In the genomic region with DNA sequence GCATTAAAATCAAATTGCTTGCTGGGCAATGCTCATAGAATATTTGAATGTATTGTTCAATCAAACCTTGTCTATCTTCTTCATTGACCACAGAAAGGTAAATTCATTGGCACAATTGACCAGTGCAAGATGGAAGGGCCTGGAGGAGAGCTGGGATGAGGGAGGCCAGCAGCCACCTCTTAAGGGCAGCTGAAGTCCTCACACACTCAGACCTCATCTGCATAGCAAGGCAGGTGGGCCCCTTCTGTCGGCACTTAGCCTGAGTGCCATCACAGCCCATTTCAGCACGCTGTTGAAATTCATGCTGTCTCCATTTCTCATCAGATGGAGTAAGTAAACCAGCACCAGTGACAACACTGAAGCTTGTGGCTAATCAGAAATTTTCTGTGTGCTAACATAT, we compare ENCODE assay signal across 21 cellular contexts. TPM values are rescaled to one million over a fixed set of nuclear protein-coding genes. Genes with fewer than 3 reads are reported as not detected.
A peak's percentile ranks its signal among the peaks of the same experiment; 100 is the strongest.
DNase-seq lines count a peak whose midpoint lies in the region; ATAC-seq and TF ChIP-seq lines count a peak whose summit lies in the region.
"Had no signal": no experiment of that assay in that cellular context is flagged by ENCODE, and none has a peak within 500 bp of the region (broad histone marks: within the 10 kb centered on the region; RNA-seq: fewer than 3 reads in every experiment).

No MANE protein-coding gene starts in this region.

- DNase-seq in NCI-H82 (lab: John Stamatoyannopoulos, UW) = peak; percentile 52
- no peak for DNase-seq in NCI-H82 treated with DMSO at 0.1 percent for 48 hours (lab: John Stamatoyannopoulos, UW; ENCODE audit: unreplicated experiment)
- DNase-seq in WTC11 (ENCODE audit: low spot score) = peak; percentile 22
- DNase-seq in left kidney (ENCODE audit: low read depth, low spot score) = peak; percentile 27
- no peak for DNase-seq in SIG-M5 treated with dmso at 0.1 percent for 504 hours (lab: John Stamatoyannopoulos, UW; ENCODE audit: unreplicated experiment)
- no peak for DNase-seq in smooth muscle cell (lab: John Stamatoyannopoulos, UW; ENCODE audit: unreplicated experiment)
- DNase-seq in MM.1S = no peak
- DNase-seq: 8988T, ACHN, BE2C, Calu3, DMS79 treated with DMSO at 0.1 percent for 48 hours, HCEC 1CT, NCI-H1092 treated with DMSO at 0.1 percent for 48 hours, NCI-H1436, NCI-H187, NCI-H2107, NCI-H446 treated with DMSO at 0.1 percent for 48 hours, SJCRH30, T-cell had no signal

- peaks cover 9% of the 10 kb centered on the region for H3K4me1 ChIP-seq in smooth muscle cell (ENCODE audit: low read depth)
- no peaks in the 10 kb centered on the region for H3K4me1 ChIP-seq in MM.1S (ENCODE audit: low read length)
- H3K4me1 ChIP-seq: BE2C, SJCRH30 had no signal

- ATAC-seq in WTC11 = peak; percentile 95
- ATAC-seq: T-cell had no signal

- H3K4me2 ChIP-seq in smooth muscle cell (no peak overlapping the region), MM.1S (ENCODE audit: low read depth, low read length) (no peak overlapping the region)

- no peak overlapping the region for H3K4me3 ChIP-seq in smooth muscle cell
- no peak overlapping the region for H3K4me3 ChIP-seq in MM.1S (ENCODE audit: low read length)
- H3K4me3 ChIP-seq: SJCRH30 had no signal

- no peaks in the 10 kb centered on the region for H3K27me3 Mint-ChIP-seq in WTC11 (ENCODE audit: low read depth)

- H3K9ac ChIP-seq in smooth muscle cell (ENCODE audit: low read depth) = no peak overlapping the region
- H3K9ac ChIP-seq in MM.1S (ENCODE audit: low read length) = no peak overlapping the region

- H3F3A ChIP-seq in smooth muscle cell (ENCODE audit: low read depth) (no peaks in the 10 kb centered on the region), MM.1S (ENCODE audit: insufficient read depth, low read length) (no peaks in the 10 kb centered on the region)

- H3K79me2 ChIP-seq in smooth muscle cell (ENCODE audit: low read depth) = no peaks in the 10 kb centered on the region
- H3K79me2 ChIP-seq in MM.1S (ENCODE audit: low read length) = no peaks in the 10 kb centered on the region

- POLR2A ChIA-PET in WTC11 (lab: Charles Lee) = no interaction called here

- CTCF ChIA-PET in WTC11 (lab: Charles Lee) = no interaction called here

- no peak overlapping the region for H2AFZ ChIP-seq in smooth muscle cell (ENCODE audit: low read depth)
- H2AFZ ChIP-seq in MM.1S (ENCODE audit: low read length) = no peak overlapping the region

- no peaks in the 10 kb centered on the region for H3K9me3 Mint-ChIP-seq in WTC11
- H3K9me3 Mint-ChIP-seq: T-cell had no signal

- no peaks in the 10 kb centered on the region for H3K9me2 ChIP-seq in MM.1S (replicated peaks; ENCODE audit: insufficient read depth, low read length)

- H3K27ac Mint-ChIP-seq in WTC11 = no peak overlapping the region
- H3K27ac Mint-ChIP-seq: T-cell had no signal

- no peaks in the 10 kb centered on the region for H3K36me3 Mint-ChIP-seq in WTC11
- H3K36me3 Mint-ChIP-seq: T-cell had no signal

- 49% methylated on average over 2 of the region's 2 CpGs for WGBS in smooth muscle cell (ENCODE audit: low lambda C conversion rate)

- no peak overlapping the region for H3K4me3 Mint-ChIP-seq in WTC11
- H3K4me3 Mint-ChIP-seq: T-cell had no signal

- no peaks in the 10 kb centered on the region for H4K20me1 ChIP-seq in smooth muscle cell (ENCODE audit: low read depth)
- H4K20me1 ChIP-seq in MM.1S (ENCODE audit: insufficient read depth, low read length) = no peaks in the 10 kb centered on the region

- no peak overlapping the region for H3K27ac ChIP-seq in smooth muscle cell (ENCODE audit: low read depth)
- no peak overlapping the region for H3K27ac ChIP-seq in MM.1S (ENCODE audit: low read length)
- H3K27ac ChIP-seq: HL-60, SJCRH30 had no signal

- H3K27me3 ChIP-seq in smooth muscle cell (ENCODE audit: low read depth) (no peaks in the 10 kb centered on the region), MM.1S (replicated peaks; ENCODE audit: insufficient read depth, low read length) (no peaks in the 10 kb centered on the region)
- H3K27me3 ChIP-seq: BE2C, SJCRH30 had no signal

- H3K9me3 ChIP-seq in smooth muscle cell (replicated peaks; ENCODE audit: low read depth) (no peaks in the 10 kb centered on the region), MM.1S (replicated peaks; ENCODE audit: insufficient read depth, low read length) (no peaks in the 10 kb centered on the region)
- H3K9me3 ChIP-seq: BE2C, SJCRH30 had no signal

- no peaks in the 10 kb centered on the region for H3K36me3 ChIP-seq in smooth muscle cell (ENCODE audit: low read depth)
- H3K36me3 ChIP-seq in MM.1S (replicated peaks; ENCODE audit: insufficient read depth, low read length) = no peaks in the 10 kb centered on the region
- H3K36me3 ChIP-seq: BE2C had no signal

- H3K4me1 Mint-ChIP-seq in WTC11 = peaks cover 40% of the 10 kb centered on the region
- H3K4me1 Mint-ChIP-seq: T-cell had no signal

- no peak for TF ChIP-seq CTCF in WTC11 (IDR thresholded peaks at IDR 0.05)
- no peak for TF ChIP-seq CTCF in smooth muscle cell (IDR thresholded peaks at IDR 0.05; ENCODE audit: borderline replicate concordance, insufficient read depth, poor library complexity, severe bottlenecking)
- no peak for TF ChIP-seq CTCF in MM.1S (IDR thresholded peaks at IDR 0.05; ENCODE audit: low read length)

TF ChIP-seq in WTC11, 78 proteins besides CTCF, POLR2A, EP300 and RAD21:
- TF ChIP-seq, protein P1, sequence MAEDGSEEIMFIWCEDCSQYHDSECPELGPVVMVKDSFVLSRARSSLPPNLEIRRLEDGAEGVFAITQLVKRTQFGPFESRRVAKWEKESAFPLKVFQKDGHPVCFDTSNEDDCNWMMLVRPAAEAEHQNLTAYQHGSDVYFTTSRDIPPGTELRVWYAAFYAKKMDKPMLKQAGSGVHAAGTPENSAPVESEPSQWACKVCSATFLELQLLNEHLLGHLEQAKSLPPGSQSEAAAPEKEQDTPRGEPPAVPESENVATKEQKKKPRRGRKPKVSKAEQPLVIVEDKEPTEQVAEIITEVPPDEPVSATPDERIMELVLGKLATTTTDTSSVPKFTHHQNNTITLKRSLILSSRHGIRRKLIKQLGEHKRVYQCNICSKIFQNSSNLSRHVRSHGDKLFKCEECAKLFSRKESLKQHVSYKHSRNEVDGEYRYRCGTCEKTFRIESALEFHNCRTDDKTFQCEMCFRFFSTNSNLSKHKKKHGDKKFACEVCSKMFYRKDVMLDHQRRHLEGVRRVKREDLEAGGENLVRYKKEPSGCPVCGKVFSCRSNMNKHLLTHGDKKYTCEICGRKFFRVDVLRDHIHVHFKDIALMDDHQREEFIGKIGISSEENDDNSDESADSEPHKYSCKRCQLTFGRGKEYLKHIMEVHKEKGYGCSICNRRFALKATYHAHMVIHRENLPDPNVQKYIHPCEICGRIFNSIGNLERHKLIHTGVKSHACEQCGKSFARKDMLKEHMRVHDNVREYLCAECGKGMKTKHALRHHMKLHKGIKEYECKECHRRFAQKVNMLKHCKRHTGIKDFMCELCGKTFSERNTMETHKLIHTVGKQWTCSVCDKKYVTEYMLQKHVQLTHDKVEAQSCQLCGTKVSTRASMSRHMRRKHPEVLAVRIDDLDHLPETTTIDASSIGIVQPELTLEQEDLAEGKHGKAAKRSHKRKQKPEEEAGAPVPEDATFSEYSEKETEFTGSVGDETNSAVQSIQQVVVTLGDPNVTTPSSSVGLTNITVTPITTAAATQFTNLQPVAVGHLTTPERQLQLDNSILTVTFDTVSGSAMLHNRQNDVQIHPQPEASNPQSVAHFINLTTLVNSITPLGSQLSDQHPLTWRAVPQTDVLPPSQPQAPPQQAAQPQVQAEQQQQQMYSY (CRISPR knock-in tag; IDR thresholded peaks at IDR 0.05) = peak; percentile 79
- no peak for TF ChIP-seq ZNF138 (CRISPR knock-in tag; conservative IDR thresholded peaks at IDR 0.05)

RNA-seq across cellular contexts. Expression of a gene that starts 25.4 kb away (rescaled TPM):
- total RNA-seq in WTC11 (2021) = 93.6 to 98.7 TPM (median 95.9 TPM) in 3 replicates
- total RNA-seq in smooth muscle cell = 354 and 393 TPM in 2 replicates
- polyA plus RNA-seq in smooth muscle cell = 44.9 and 54.8 TPM in 2 replicates

Comparison
In these comparisons a context has a peak if more than half of its experiments do, and no peak if none do; other contexts are left out.
1. DNase-seq: peak in NCI-H82 (single experiment), WTC11 (single experiment) and left kidney (single experiment); none in NCI-H82 treated with DMSO at 0.1 percent for 48 hours (single experiment), SIG-M5 treated with dmso at 0.1 percent for 504 hours (single experiment), smooth muscle cell (single experiment) and MM.1S (single experiment).